In genomic region chr6:44257753-44258324, GRCh38 we compare ENCODE assay signal across 8 cellular contexts. TPM values are rescaled to one million over a fixed set of nuclear protein-coding genes. Genes with fewer than 3 reads are reported as not detected.
DNase-seq lines count a peak whose midpoint lies in the region; ATAC-seq and TF ChIP-seq lines count a peak whose summit lies in the region.

No MANE protein-coding gene starts in this region.

- intact Hi-C loops in lower lobe of right lung (cut with DNase I), result no loop called here

- DNase-seq in T-helper 2 cell treated with Interferon-gamma antibody and Interleukin-4, amounts not matched to agents 5 μg/mL and 100 μg/mL, for 36 hours (ENCODE audit: low spot score), result no peak
- no peak for DNase-seq in T-helper 2 cell
- DNase-seq in activated naive CD8-positive, alpha-beta T cell treated with anti-CD3 and anti-CD28 coated beads for 36 hours, result peak; percentile 17
- DNase-seq in lower lobe of right lung, result no peak
- no peak for DNase-seq in dedifferentiated amniotic fluid mesenchymal stem cell (ENCODE audit: extremely low spot score)
- no peak for DNase-seq in NCI-H2081 (lab: John Stamatoyannopoulos, UW)

- TF ChIP-seq CTCF in lower lobe of right lung (IDR thresholded peaks at IDR 0.05), result no peak

- peak overlapping the region; percentile 96 for H3K4me3 ChIP-seq in lower lobe of right lung

- no peaks in the 10 kb centered on the region for H3K9me3 ChIP-seq in lower lobe of right lung

- peak overlapping the region; percentile 88 for H3K27ac Mint-ChIP-seq in T-helper 2 cell treated with Interferon-gamma antibody and Interleukin-4, amounts not matched to agents 5 μg/mL and 100 μg/mL, for 36 hours
- peak overlapping the region; percentile 92 for H3K27ac Mint-ChIP-seq in activated naive CD8-positive, alpha-beta T cell treated with anti-CD3 and anti-CD28 coated beads for 36 hours

- H3K9me3 Mint-ChIP-seq in T-helper 2 cell treated with Interferon-gamma antibody and Interleukin-4, amounts not matched to agents 5 μg/mL and 100 μg/mL, for 36 hours, result no peaks in the 10 kb centered on the region
- H3K9me3 Mint-ChIP-seq in activated naive CD8-positive, alpha-beta T cell treated with anti-CD3 and anti-CD28 coated beads for 36 hours, result no peaks in the 10 kb centered on the region

- peaks cover 53% of the 10 kb centered on the region for H3K36me3 ChIP-seq in lower lobe of right lung

- H3K27me3 Mint-ChIP-seq in T-helper 2 cell treated with Interferon-gamma antibody and Interleukin-4, amounts not matched to agents 5 μg/mL and 100 μg/mL, for 36 hours (ENCODE audit: low read depth), result no peaks in the 10 kb centered on the region
- H3K27me3 Mint-ChIP-seq in activated naive CD8-positive, alpha-beta T cell treated with anti-CD3 and anti-CD28 coated beads for 36 hours, result peaks cover 6% of the 10 kb centered on the region

- ATAC-seq in HG03066 (IDR thresholded peaks at IDR 0.05; ENCODE audit: low read depth, unreplicated experiment), result peak; percentile 21
- no peak for ATAC-seq in lower lobe of right lung
- ATAC-seq in HG03469 (IDR thresholded peaks at IDR 0.05; ENCODE audit: unreplicated experiment), result no peak

- peak overlapping the region; percentile 83 for H3K4me3 Mint-ChIP-seq in T-helper 2 cell treated with Interferon-gamma antibody and Interleukin-4, amounts not matched to agents 5 μg/mL and 100 μg/mL, for 36 hours
- peak overlapping the region; percentile 80 for H3K4me3 Mint-ChIP-seq in activated naive CD8-positive, alpha-beta T cell treated with anti-CD3 and anti-CD28 coated beads for 36 hours

- peak overlapping the region; percentile 87 for H3K27ac ChIP-seq in lower lobe of right lung

- no peaks in the 10 kb centered on the region for H3K27me3 ChIP-seq in lower lobe of right lung (ENCODE audit: low read depth)

- peaks cover 60% of the 10 kb centered on the region for H3K36me3 Mint-ChIP-seq in T-helper 2 cell treated with Interferon-gamma antibody and Interleukin-4, amounts not matched to agents 5 μg/mL and 100 μg/mL, for 36 hours (ENCODE audit: low read depth)
- H3K36me3 Mint-ChIP-seq in activated naive CD8-positive, alpha-beta T cell treated with anti-CD3 and anti-CD28 coated beads for 36 hours, result peaks cover 55% of the 10 kb centered on the region

- peaks cover 47% of the 10 kb centered on the region for H3K4me1 Mint-ChIP-seq in T-helper 2 cell treated with Interferon-gamma antibody and Interleukin-4, amounts not matched to agents 5 μg/mL and 100 μg/mL, for 36 hours (ENCODE audit: low read depth)
- H3K4me1 Mint-ChIP-seq in activated naive CD8-positive, alpha-beta T cell treated with anti-CD3 and anti-CD28 coated beads for 36 hours, result peaks cover 65% of the 10 kb centered on the region

- peaks cover 44% of the 10 kb centered on the region for H3K4me1 ChIP-seq in lower lobe of right lung

RNA-seq across cellular contexts. Expression of gene SLC35B2, which starts 0.5 kb away (rescaled TPM):
- total RNA-seq in activated naive CD8-positive, alpha-beta T cell treated with anti-CD3 and anti-CD28 coated beads for 36 hours, result 10 to 100 TPM; 22.8 to 24.9 TPM
- 23.8 TPM for total RNA-seq in lower lobe of right lung

RNA-seq across cellular contexts. Expression of gene NFKBIE, which starts 7.5 kb away (rescaled TPM):
- 10 to 100 TPM; 22.7 to 24.8 TPM for total RNA-seq in activated naive CD8-positive, alpha-beta T cell treated with anti-CD3 and anti-CD28 coated beads for 36 hours
- 10.4 TPM for total RNA-seq in lower lobe of right lung

RNA-seq across cellular contexts. Expression of gene HSP90AB1, which starts 10.9 kb away (rescaled TPM):
- 1,000 to 10,000 TPM; 2,498 to 2,524 TPM for total RNA-seq in activated naive CD8-positive, alpha-beta T cell treated with anti-CD3 and anti-CD28 coated beads for 36 hours
- total RNA-seq in lower lobe of right lung, result 680 TPM

RNA-seq across cellular contexts. Expression of gene TMEM151B, which starts 12.4 kb away (rescaled TPM):
- not detected for total RNA-seq in activated naive CD8-positive, alpha-beta T cell treated with anti-CD3 and anti-CD28 coated beads for 36 hours
- total RNA-seq in lower lobe of right lung, result not detected

RNA-seq across cellular contexts. Expression of gene SLC29A1, which starts 34.4 kb away (rescaled TPM):
- 100 to 1,000 TPM in 1 of 2 experiments, 10 to 100 TPM in 1; 92.5 to 102 TPM for total RNA-seq in activated naive CD8-positive, alpha-beta T cell treated with anti-CD3 and anti-CD28 coated beads for 36 hours
- total RNA-seq in lower lobe of right lung, result 36.2 TPM
